In genomic region chr5:168683927-168684295, GRCh38 we compare ENCODE assay signal across 13 cellular contexts.
"Had no signal": no experiment of that assay in that cellular context is flagged by ENCODE, and none has a peak within 500 bp of the region (broad histone marks: within the 10 kb centered on the region; RNA-seq: fewer than 3 reads in every experiment).

No MANE protein-coding gene starts in this region.

- H3K27ac Mint-ChIP-seq: activated CD8-positive, alpha-beta memory T cell treated with anti-CD3 and anti-CD28 coated beads, Interleukin-2, amount 10 ng/mL, durations not matched to agents 7 days and 5 days; activated T-helper 1 cell treated with anti-CD3 and anti-CD28 coated beads, Interleukin-12 subunit alpha, Interleukin-12 subunit beta, Interleukin-2, Interleukin-4 antibody, amounts not matched to agents 30 ng/mL and 10 ng/mL and 1 ng/mL, durations not matched to agents 14 hours and 24 hours and 36 hours; dendritic cell treated with granulocyte-macrophage colony-stimulating factor and Interleukin-4, amounts not matched to agents 40 ng/mL and 50 ng/mL, for 4 days; endodermal cell had no signal

- H3K36me3 Mint-ChIP-seq: activated CD8-positive, alpha-beta memory T cell treated with anti-CD3 and anti-CD28 coated beads, Interleukin-2, amount 10 ng/mL, durations not matched to agents 7 days and 5 days; activated naive CD4-positive, alpha-beta T cell treated with anti-CD3 and anti-CD28 coated beads, Interleukin-2, amount 10 ng/mL, durations not matched to agents 7 days and 5 days had no signal

- H3K4me3 ChIP-seq: pancreas, suprapubic skin, upper lobe of left lung had no signal

- ATAC-seq: activated CD8-positive, alpha-beta memory T cell treated with anti-CD3 and anti-CD28 coated beads, Interleukin-2, amount 10 ng/mL, durations not matched to agents 7 days and 5 days; pancreas had no signal

- H3K27me3 Mint-ChIP-seq: activated naive CD4-positive, alpha-beta T cell treated with anti-CD3 and anti-CD28 coated beads, Interleukin-2, amount 10 ng/mL, durations not matched to agents 7 days and 5 days; dendritic cell treated with granulocyte-macrophage colony-stimulating factor and Interleukin-4, amounts not matched to agents 40 ng/mL and 50 ng/mL, for 4 days had no signal

- H3K4me1 Mint-ChIP-seq: neural crest cell had no signal

- H3K27ac ChIP-seq: brain microvascular endothelial cell, pancreas, suprapubic skin, upper lobe of left lung, WERI-Rb-1 had no signal

- H3K4me3 Mint-ChIP-seq: activated CD8-positive, alpha-beta memory T cell treated with anti-CD3 and anti-CD28 coated beads, Interleukin-2, amount 10 ng/mL, durations not matched to agents 7 days and 5 days; activated naive CD4-positive, alpha-beta T cell treated with anti-CD3 and anti-CD28 coated beads, Interleukin-2, amount 10 ng/mL, durations not matched to agents 7 days and 5 days; activated T-helper 1 cell treated with anti-CD3 and anti-CD28 coated beads, Interleukin-12 subunit alpha, Interleukin-12 subunit beta, Interleukin-2, Interleukin-4 antibody, amounts not matched to agents 30 ng/mL and 10 ng/mL and 1 ng/mL, durations not matched to agents 14 hours and 24 hours and 36 hours; endodermal cell; neural crest cell had no signal

- FAIRE-seq: pancreas had no signal

- H3K36me3 ChIP-seq: brain microvascular endothelial cell, pancreas, suprapubic skin, upper lobe of left lung, WERI-Rb-1 had no signal

- H3K9me3 Mint-ChIP-seq: activated naive CD4-positive, alpha-beta T cell treated with anti-CD3 and anti-CD28 coated beads, Interleukin-2, amount 10 ng/mL, durations not matched to agents 7 days and 5 days; activated T-helper 1 cell treated with anti-CD3 and anti-CD28 coated beads, Interleukin-12 subunit alpha, Interleukin-12 subunit beta, Interleukin-2, Interleukin-4 antibody, amounts not matched to agents 30 ng/mL and 10 ng/mL and 1 ng/mL, durations not matched to agents 14 hours and 24 hours and 36 hours; dendritic cell treated with granulocyte-macrophage colony-stimulating factor and Interleukin-4, amounts not matched to agents 40 ng/mL and 50 ng/mL, for 4 days; endodermal cell; neural crest cell had no signal

- H3K9me3 ChIP-seq: pancreas, suprapubic skin, upper lobe of left lung had no signal

- H3K4me1 ChIP-seq: pancreas had no signal

- DNase-seq: brain microvascular endothelial cell, cerebellar nuclear complex, endodermal cell, hippocampal formation, pancreas, upper lobe of left lung, WERI-Rb-1 had no signal

- H3K27me3 ChIP-seq: brain microvascular endothelial cell, pancreas, suprapubic skin, upper lobe of left lung had no signal
